36 cellular contexts compared by ENCODE assay signal in genomic region chr1:75673885-75674284, GRCh38.
"Had no signal": no experiment of that assay in that cellular context is flagged by ENCODE, and none has a peak within 500 bp of the region (broad histone marks: within the 10 kb centered on the region; RNA-seq: fewer than 3 reads in every experiment).

No MANE protein-coding gene starts in this region.

- H3K27ac Mint-ChIP-seq: activated B cell treated with CpG ODN at 0.5 μM for 24 hours; activated CD4-positive, alpha-beta memory T cell treated with anti-CD3 and anti-CD28 coated beads for 36 hours; activated CD4-positive, alpha-beta T cell treated with anti-CD3 and anti-CD28 coated beads, Interleukin-2, amount 10 ng/mL, durations not matched to agents 24 days and 14 days; activated CD8-positive, alpha-beta T cell treated with anti-CD3 and anti-CD28 coated beads for 36 hours; activated naive CD4-positive, alpha-beta T cell treated with anti-CD3 and anti-CD28 coated beads for 36 hours; activated naive CD4-positive, alpha-beta T cell treated with anti-CD3 and anti-CD28 coated beads, Interleukin-2, amount 50 U/mL, for 72 hours; activated naive CD8-positive, alpha-beta T cell treated with anti-CD3 and anti-CD28 coated beads for 36 hours; activated T-cell treated with anti-CD3 and anti-CD28 coated beads, Interleukin-2, amount 50 U/mL, for 72 hours; activated T-helper 1 cell treated with anti-CD3 and anti-CD28 coated beads, Interleukin-12 subunit alpha, Interleukin-12 subunit beta, Interleukin-2, Interleukin-4 antibody, amounts not matched to agents 30 ng/mL and 10 ng/mL and 1 ng/mL, durations not matched to agents 14 hours and 24 hours and 36 hours; activated T-helper 17 cell treated with anti-CD3 and anti-CD28 coated beads, Interleukin-2, amount 50 U/mL, for 72 hours; T-helper 1 cell treated with Interleukin-12 subunit alpha and Interleukin-12 subunit beta and Interleukin-4 antibody, amounts not matched to agents 30 μg/mL and 1 μg/mL, for 36 hours; T-helper 2 cell treated with Interferon-gamma antibody and Interleukin-4, amounts not matched to agents 5 μg/mL and 100 μg/mL, for 36 hours had no signal

- H3K27ac ChIP-seq: adrenal gland, body of pancreas, brain microvascular endothelial cell, breast epithelium, VCaP had no signal

- H3K36me3 Mint-ChIP-seq: activated CD4-positive, alpha-beta memory T cell treated with anti-CD3 and anti-CD28 coated beads for 36 hours; activated naive CD8-positive, alpha-beta T cell treated with anti-CD3 and anti-CD28 coated beads for 36 hours had no signal

- H3K4me1 Mint-ChIP-seq: activated CD4-positive, alpha-beta T cell treated with anti-CD3 and anti-CD28 coated beads, Interleukin-2, amount 10 ng/mL, durations not matched to agents 24 days and 14 days; activated naive CD8-positive, alpha-beta T cell treated with anti-CD3 and anti-CD28 coated beads for 36 hours; activated T-helper 17 cell treated with anti-CD3 and anti-CD28 coated beads, Interleukin-2, amount 50 U/mL, for 72 hours had no signal

- ATAC-seq: activated CD8-positive, alpha-beta T cell treated with anti-CD3 and anti-CD28 coated beads for 36 hours; activated naive CD4-positive, alpha-beta T cell treated with anti-CD3 and anti-CD28 coated beads, Interleukin-2, amount 50 U/mL, for 72 hours; activated T-cell treated with anti-CD3 and anti-CD28 coated beads, Interleukin-2, amount 50 U/mL, for 4 hours; activated T-cell treated with anti-CD3 and anti-CD28 coated beads, Interleukin-2, amount 50 U/mL, for 72 hours; activated T-helper 17 cell treated with anti-CD3 and anti-CD28 coated beads, Interleukin-2, amount 50 U/mL, for 72 hours; body of pancreas had no signal

- DNase-seq: activated B cell treated with CpG ODN at 0.5 μM for 24 hours; activated CD4-positive, alpha-beta memory T cell treated with anti-CD3 and anti-CD28 coated beads for 36 hours; activated CD4-positive, alpha-beta T cell treated with anti-CD3 and anti-CD28 coated beads for 4 hours; activated CD4-positive, alpha-beta T cell treated with anti-CD3 and anti-CD28 coated beads, Interleukin-2, amount 10 ng/mL, durations not matched to agents 24 days and 14 days; activated CD4-positive, alpha-beta T cell treated with anti-CD3 and anti-CD28 coated beads, Interleukin-2, amount 50 U/mL, for 1 hour; activated CD4-positive, alpha-beta T cell treated with anti-CD3 and anti-CD28 coated beads, Interleukin-2, amount 50 U/mL, for 4 hours; activated CD4-positive, CD25-positive, alpha-beta regulatory T cell treated with anti-CD3 and anti-CD28 coated beads, Interleukin-2, amount 50 U/mL, for 72 hours; activated CD8-positive, alpha-beta memory T cell treated with anti-CD3 and anti-CD28 coated beads, Interleukin-2, amount 50 U/mL, for 4 hours; activated CD8-positive, alpha-beta T cell treated with anti-CD3 and anti-CD28 coated beads for 36 hours; activated effector memory CD4-positive, alpha-beta T cell treated with anti-CD3 and anti-CD28 coated beads, Interleukin-2, amount 50 U/mL, for 16 hours; activated gamma-delta T cell treated with Interleukin-2 at 50 U/mL for 16 hours; activated naive CD4-positive, alpha-beta T cell; activated naive CD4-positive, alpha-beta T cell treated with anti-CD3 and anti-CD28 coated beads for 36 hours; activated naive CD4-positive, alpha-beta T cell treated with anti-CD3 and anti-CD28 coated beads, Interleukin-2, amount 50 U/mL, for 16 hours; activated naive CD8-positive, alpha-beta T cell treated with anti-CD3 and anti-CD28 coated beads for 36 hours; activated T-cell treated with anti-CD3 and anti-CD28 coated beads for 4 hours; activated T-cell treated with anti-CD3 and anti-CD28 coated beads, Interleukin-2, amount 50 U/mL, for 1 hour; activated T-cell treated with anti-CD3 and anti-CD28 coated beads, Interleukin-2, amount 50 U/mL, for 4 hours; activated T-cell treated with anti-CD3 and anti-CD28 coated beads, Interleukin-2, amount 50 U/mL, for 72 hours; adrenal gland; amniotic stem cell; aorta; body of pancreas; brain microvascular endothelial cell; central memory CD4-positive, alpha-beta T cell; T-helper 2 cell; T-helper 9 cell had no signal

- H3K27me3 Mint-ChIP-seq: activated CD4-positive, alpha-beta T cell treated with anti-CD3 and anti-CD28 coated beads, Interleukin-2, amount 10 ng/mL, durations not matched to agents 24 days and 14 days had no signal

- H3K4me3 ChIP-seq: adrenal gland, body of pancreas, breast epithelium had no signal

- H3K27me3 ChIP-seq: adrenal gland, body of pancreas, brain microvascular endothelial cell, breast epithelium had no signal

- H3K9me3 ChIP-seq: adrenal gland, body of pancreas, breast epithelium had no signal

- FAIRE-seq: astrocyte, TTC549 had no signal

- H3K4me3 Mint-ChIP-seq: activated B cell treated with CpG ODN at 0.5 μM for 24 hours; activated CD4-positive, alpha-beta memory T cell treated with anti-CD3 and anti-CD28 coated beads for 36 hours; activated CD4-positive, alpha-beta T cell treated with anti-CD3 and anti-CD28 coated beads, Interleukin-2, amount 10 ng/mL, durations not matched to agents 24 days and 14 days; activated CD8-positive, alpha-beta T cell treated with anti-CD3 and anti-CD28 coated beads for 36 hours; activated naive CD4-positive, alpha-beta T cell treated with anti-CD3 and anti-CD28 coated beads for 36 hours; activated naive CD8-positive, alpha-beta T cell treated with anti-CD3 and anti-CD28 coated beads for 36 hours; activated T-cell treated with anti-CD3 and anti-CD28 coated beads, Interleukin-2, amount 50 U/mL, for 4 hours; activated T-cell treated with anti-CD3 and anti-CD28 coated beads, Interleukin-2, amount 50 U/mL, for 72 hours; activated T-helper 1 cell treated with anti-CD3 and anti-CD28 coated beads, Interleukin-12 subunit alpha, Interleukin-12 subunit beta, Interleukin-2, Interleukin-4 antibody, amounts not matched to agents 30 ng/mL and 10 ng/mL and 1 ng/mL, durations not matched to agents 14 hours and 24 hours and 36 hours; activated T-helper 17 cell treated with anti-CD3 and anti-CD28 coated beads, Interleukin-2, amount 50 U/mL, for 72 hours; T-helper 1 cell treated with Interleukin-12 subunit alpha and Interleukin-12 subunit beta and Interleukin-4 antibody, amounts not matched to agents 30 μg/mL and 1 μg/mL, for 36 hours; T-helper 2 cell treated with Interferon-gamma antibody and Interleukin-4, amounts not matched to agents 5 μg/mL and 100 μg/mL, for 36 hours had no signal

- H3K9me3 Mint-ChIP-seq: activated B cell treated with CpG ODN at 0.5 μM for 24 hours; activated CD4-positive, alpha-beta memory T cell treated with anti-CD3 and anti-CD28 coated beads for 36 hours; activated CD8-positive, alpha-beta T cell treated with anti-CD3 and anti-CD28 coated beads for 36 hours; activated naive CD4-positive, alpha-beta T cell treated with anti-CD3 and anti-CD28 coated beads for 36 hours; activated naive CD4-positive, alpha-beta T cell treated with anti-CD3 and anti-CD28 coated beads, Interleukin-2, amount 50 U/mL, for 72 hours; activated T-cell treated with anti-CD3 and anti-CD28 coated beads, Interleukin-2, amount 50 U/mL, for 4 hours; activated T-helper 1 cell treated with anti-CD3 and anti-CD28 coated beads, Interleukin-12 subunit alpha, Interleukin-12 subunit beta, Interleukin-2, Interleukin-4 antibody, amounts not matched to agents 30 ng/mL and 10 ng/mL and 1 ng/mL, durations not matched to agents 14 hours and 24 hours and 36 hours; activated T-helper 17 cell treated with anti-CD3 and anti-CD28 coated beads, Interleukin-2, amount 50 U/mL, for 72 hours; T-helper 1 cell treated with Interleukin-12 subunit alpha and Interleukin-12 subunit beta and Interleukin-4 antibody, amounts not matched to agents 30 μg/mL and 1 μg/mL, for 36 hours; T-helper 2 cell treated with Interferon-gamma antibody and Interleukin-4, amounts not matched to agents 5 μg/mL and 100 μg/mL, for 36 hours had no signal

- H3K4me1 ChIP-seq: adrenal gland, body of pancreas, breast epithelium had no signal

- H3K36me3 ChIP-seq: adrenal gland, brain microvascular endothelial cell, breast epithelium had no signal
